In the genomic region with DNA sequence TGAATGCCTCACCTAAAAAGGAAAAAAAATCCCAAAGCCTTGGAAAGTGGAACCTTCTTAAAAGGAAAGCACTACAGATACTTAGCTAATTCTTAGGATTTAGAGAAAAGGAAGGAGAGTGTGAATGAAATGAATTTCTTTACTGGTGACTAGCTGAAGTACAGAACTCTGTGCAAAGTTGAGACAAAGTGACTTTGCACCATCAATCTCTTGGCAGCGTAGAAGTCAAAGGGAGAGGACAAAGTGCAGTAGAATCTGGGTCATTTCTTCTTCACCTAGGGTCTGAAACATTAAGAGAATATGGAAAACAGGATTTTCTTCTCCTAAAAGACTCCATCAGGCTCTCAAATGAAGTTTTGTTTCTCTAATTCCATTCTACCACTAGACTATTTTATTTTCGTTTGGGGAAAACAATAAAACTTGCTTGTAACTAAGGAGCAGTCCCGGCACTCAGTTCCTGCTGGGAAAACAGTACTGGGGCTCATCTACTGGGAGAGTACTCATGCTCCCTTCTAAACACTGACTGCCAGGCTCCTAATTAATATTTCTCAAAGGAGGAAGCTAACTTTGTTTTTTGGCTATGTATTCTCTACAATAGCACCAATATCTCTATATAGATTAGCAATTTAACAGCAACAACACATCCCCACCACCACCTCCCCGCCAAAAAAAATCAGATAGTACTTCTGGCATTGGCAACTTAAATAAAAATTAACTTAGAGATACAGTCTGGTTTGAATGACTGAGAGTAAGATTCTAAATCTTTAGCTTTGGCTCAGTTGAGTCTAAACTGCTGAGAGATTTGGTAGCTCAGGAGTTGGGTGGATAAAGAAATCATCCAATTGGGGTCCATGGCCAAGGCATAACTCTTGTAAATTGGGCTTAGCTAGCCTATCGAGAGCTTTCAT, we compare ENCODE assay signal across 24 cellular contexts.
DNase-seq lines count a peak whose midpoint lies in the region; ATAC-seq, FAIRE-seq and TF ChIP-seq lines count a peak whose summit lies in the region.
"Had no signal": no experiment of that assay in that cellular context is flagged by ENCODE, and none has a peak within 500 bp of the region (broad histone marks: within the 10 kb centered on the region; RNA-seq: fewer than 3 reads in every experiment).

No MANE protein-coding gene starts in this region.

- no peaks in the 10 kb centered on the region for H4K20me1 ChIP-seq in HepG2 (ENCODE audit: insufficient read depth, low read length)

- H3K36me3 Mint-ChIP-seq in activated T-cell treated with anti-CD3 and anti-CD28 coated beads, Interleukin-2, amount 50 U/mL, for 24 hours (ENCODE audit: low read depth): no peaks in the 10 kb centered on the region

- H3K9me3 Mint-ChIP-seq in activated T-cell treated with anti-CD3 and anti-CD28 coated beads, Interleukin-2, amount 50 U/mL, for 24 hours: no peaks in the 10 kb centered on the region
- H3K9me3 Mint-ChIP-seq: H9 had no signal

- H3K27me3 Mint-ChIP-seq in activated T-cell treated with anti-CD3 and anti-CD28 coated beads, Interleukin-2, amount 50 U/mL, for 24 hours: no peaks in the 10 kb centered on the region

- FAIRE-seq in HepG2 (lab: Jason Lieb, UNC): no peak

- POLR2A ChIA-PET in HepG2 (lab: Yijun Ruan, JAX): no interaction called here

- H3K79me2 ChIP-seq in HepG2 (ENCODE audit: insufficient read depth, low read length): no peaks in the 10 kb centered on the region

- H3K9me3 ChIP-seq in liver (ENCODE audit: control insufficient read depth in 4 of 4, low read length in 3 of 4) (no peaks in the 10 kb centered on the region), HepG2 (ENCODE audit: low read length) (no peaks in the 10 kb centered on the region)
- H3K9me3 ChIP-seq: SJCRH30 had no signal

- CTCF ChIA-PET in HepG2 (lab: Yijun Ruan, JAX; ENCODE audit: low intra/inter-chr PET ratio, low total read pairs): interaction anchor here (3.2 kb wide), 1 partner anchor 193 kb away, joined by 14 read pairs; no protein-coding TSS in a partner anchor

- 33% methylated on average over 5 of the region's 5 CpGs for WGBS in liver
- WGBS in HepG2 (ENCODE audit: low lambda C conversion rate): 4% methylated on average over 5 of the region's 5 CpGs

- BruUV-seq in HepG2 (replicated peaks; lab: Mats Ljungman, UMichigan): no TSS peak

- H3K4me3 ChIP-seq in liver (ENCODE audit: low read depth in 1 of 3, low read length in 3 of 3) (no peak overlapping the region), HepG2 (replicated peaks in 1 of 3; ENCODE audit: insufficient read depth in 1 of 3, low read depth in 2 of 3, low read length in 3 of 3) (no peak overlapping the region), dorsolateral prefrontal cortex (no peak overlapping the region)
- H3K4me3 ChIP-seq: GM23248, SJCRH30 had no signal

- no peak overlapping the region for H3K27ac ChIP-seq in liver (ENCODE audit: low read depth in 1 of 2, low read length in 2 of 2)
- H3K27ac ChIP-seq in HepG2 (ENCODE audit: extremely low read length, insufficient read depth, low read length): no peak overlapping the region
- H3K27ac ChIP-seq in dorsolateral prefrontal cortex: peak overlapping the region in 25 of 59 donors; percentile 4 to 76 (median 35)
- H3K27ac ChIP-seq: GM23248, SJCRH30 had no signal

- H2AFZ ChIP-seq in HepG2 (ENCODE audit: low read length): no peak overlapping the region
- H2AFZ ChIP-seq: GM23248 had no signal

- H3K4me2 ChIP-seq in HepG2 (ENCODE audit: low read depth, low read length): no peak overlapping the region

- no peak for TF ChIP-seq POLR2A in HepG2 (IDR thresholded peaks at IDR 0.05; ENCODE audit: insufficient read depth in 1 of 2, low read depth in 2 of 2, low read length in 2 of 2)

- H3K36me3 ChIP-seq in liver (ENCODE audit: control insufficient read depth in 4 of 4, insufficient read depth in 3 of 4, low read depth in 1 of 4, low read length in 3 of 4) (no peaks in the 10 kb centered on the region), HepG2 (replicated peaks in 1 of 2; ENCODE audit: control insufficient read depth in 1 of 2, insufficient read depth in 2 of 2, low read length in 2 of 2) (no peaks in the 10 kb centered on the region)
- H3K36me3 ChIP-seq: SJCRH30 had no signal

- ATAC-seq in HepG2 (no peak), GM18873 (IDR thresholded peaks at IDR 0.05; ENCODE audit: low FRiP score, unreplicated experiment) (no peak)
- ATAC-seq: PC-3, Right ventricle myocardium inferior had no signal

- intact Hi-C loops in HepG2 (cut with micrococcal nuclease; ENCODE audit: unreplicated experiment) (no loop called here), dorsolateral prefrontal cortex (cut with DNase I) (loop anchor here in 1 of 2 donors (10.0 kb wide), 1 partner anchor 1478 kb away; no protein-coding TSS in a partner anchor)

- no peaks in the 10 kb centered on the region for H3K4me1 Mint-ChIP-seq in activated T-cell treated with anti-CD3 and anti-CD28 coated beads, Interleukin-2, amount 50 U/mL, for 24 hours (ENCODE audit: low read depth)

- no peak overlapping the region for H3K4me3 Mint-ChIP-seq in activated T-cell treated with anti-CD3 and anti-CD28 coated beads, Interleukin-2, amount 50 U/mL, for 24 hours
- H3K4me3 Mint-ChIP-seq: H9 had no signal

- peaks cover 2 to 30% (median 20%) of the 10 kb centered on the region in 4 donors for H3K4me1 ChIP-seq in liver (ENCODE audit: control insufficient read depth in 4 of 4, insufficient read depth in 4 of 4, low read length in 3 of 4)
- H3K4me1 ChIP-seq in HepG2 (ENCODE audit: insufficient read depth, low read length): no peaks in the 10 kb centered on the region
- H3K4me1 ChIP-seq: SJCRH30 had no signal

- H3K27ac Mint-ChIP-seq in activated T-cell treated with anti-CD3 and anti-CD28 coated beads, Interleukin-2, amount 50 U/mL, for 24 hours: no peak overlapping the region

- TF ChIP-seq CTCF in liver (IDR thresholded peaks at IDR 0.05; ENCODE audit: low read depth, low read length, missing input control) (no peak), HepG2 (CRISPR knock-in tag; IDR thresholded peaks at IDR 0.05) (no peak), dorsolateral prefrontal cortex (IDR thresholded peaks at IDR 0.05 in 54 of 56, conservative IDR thresholded peaks at IDR 0.05 in 2 of 56; ENCODE audit: low read depth in 1 of 56, partially characterized antibody in 56 of 56) (no peak)

- DNase-seq in HepG2 (ENCODE audit: low spot score) (no peak), globus pallidus (ENCODE audit: low spot score) (peak; percentile 11), midbrain (lab: John Stamatoyannopoulos, UW) (peak; percentile 31), dorsolateral prefrontal cortex (no peak)
- DNase-seq in activated CD4-positive, alpha-beta T cell treated with anti-CD3 and anti-CD28 coated beads for 1 hour: no peak
- no peak for DNase-seq in activated T-cell treated with anti-CD3 and anti-CD28 coated beads, Interleukin-2, amount 50 U/mL, for 24 hours
- DNase-seq: 8988T, ACHN, DMS153, DND-41, GM23248, H9, Kasumi-1, NCI-H1092 treated with DMSO at 0.1 percent for 48 hours, NCI-H1436, NCI-H187 treated with DMSO at 0.1 percent for 48 hours, NCI-H2107, NCI-H524, NCI-H774, PC-3, SJCRH30 had no signal

- peak; percentile 47 to 64 for TF ChIP-seq RAD21 in liver (IDR thresholded peaks at IDR 0.05)
- no peak for TF ChIP-seq RAD21 in HepG2 (CRISPR knock-in tag; IDR thresholded peaks at IDR 0.05)

- TF ChIP-seq EP300 in HepG2 (IDR thresholded peaks at IDR 0.05; ENCODE audit: low read depth in 2 of 2, low read length in 2 of 2) (no peak), HepG2 (CRISPR knock-in tag; IDR thresholded peaks at IDR 0.05; ENCODE audit: borderline replicate concordance) (no peak)

- in situ Hi-C loops in HepG2 (cut with HindIII; ENCODE audit: extremely low pct_ligation_motif_present, low pct_unique_long_range_greater_than_20kb): loop anchor here (5.0 kb wide), 1 partner anchor 195 kb away; no protein-coding TSS in a partner anchor

- H3K9ac ChIP-seq in liver (ENCODE audit: low read depth in 1 of 2, low read length in 2 of 2): no peak overlapping the region
- no peak overlapping the region for H3K9ac ChIP-seq in HepG2 (ENCODE audit: insufficient read depth, low read depth, low read length)
- H3K9ac ChIP-seq: GM23248 had no signal

- H3K27me3 ChIP-seq in liver (ENCODE audit: control insufficient read depth in 4 of 4, insufficient read depth in 4 of 4, low read length in 3 of 4): no peaks in the 10 kb centered on the region
- no peaks in the 10 kb centered on the region for H3K27me3 ChIP-seq in HepG2 (ENCODE audit: control insufficient read depth in 1 of 2, insufficient read depth in 2 of 2, low read length in 2 of 2)
- H3K27me3 ChIP-seq in dorsolateral prefrontal cortex: no peaks in the 10 kb centered on the region
- H3K27me3 ChIP-seq: SJCRH30 had no signal

TF ChIP-seq in liver, 16 proteins besides CTCF, POLR2A, EP300 and RAD21 (continues in another document):
- TF ChIP-seq RXRA (IDR thresholded peaks at IDR 0.05) (peak; percentile 85 to 88), SP1 (IDR thresholded peaks at IDR 0.05) (peak; percentile 81)

TF ChIP-seq in HepG2, 621 proteins besides CTCF, POLR2A, EP300 and RAD21 (continues in another document):
- TF ChIP-seq ZFX (CRISPR knock-in tag; IDR thresholded peaks at IDR 0.05; ENCODE audit: low read depth) (no peak), PCBP2 (optimal IDR thresholded peaks at IDR 0.05; ENCODE audit: low read depth, low read length, poor library complexity, severe bottlenecking) (no peak)
- TF ChIP-seq, protein P1, sequence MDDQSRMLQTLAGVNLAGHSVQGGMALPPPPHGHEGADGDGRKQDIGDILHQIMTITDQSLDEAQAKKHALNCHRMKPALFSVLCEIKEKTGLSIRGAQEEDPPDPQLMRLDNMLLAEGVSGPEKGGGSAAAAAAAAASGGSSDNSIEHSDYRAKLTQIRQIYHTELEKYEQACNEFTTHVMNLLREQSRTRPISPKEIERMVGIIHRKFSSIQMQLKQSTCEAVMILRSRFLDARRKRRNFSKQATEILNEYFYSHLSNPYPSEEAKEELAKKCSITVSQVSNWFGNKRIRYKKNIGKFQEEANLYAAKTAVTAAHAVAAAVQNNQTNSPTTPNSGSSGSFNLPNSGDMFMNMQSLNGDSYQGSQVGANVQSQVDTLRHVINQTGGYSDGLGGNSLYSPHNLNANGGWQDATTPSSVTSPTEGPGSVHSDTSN (CRISPR knock-in tag; IDR thresholded peaks at IDR 0.05; ENCODE audit: borderline replicate concordance): no peak

Comparison
In these comparisons a context has a peak if more than half of its experiments do, and no peak if none do; other contexts are left out.
1. DNase-seq: peak in globus pallidus (single experiment) and midbrain (single experiment); none in HepG2 (single experiment), activated CD4-positive, alpha-beta T cell treated with anti-CD3 and anti-CD28 coated beads for 1 hour (single experiment), dorsolateral prefrontal cortex (0 of 10) and activated T-cell treated with anti-CD3 and anti-CD28 coated beads, Interleukin-2, amount 50 U/mL, for 24 hours (single experiment).